In the genomic region with DNA sequence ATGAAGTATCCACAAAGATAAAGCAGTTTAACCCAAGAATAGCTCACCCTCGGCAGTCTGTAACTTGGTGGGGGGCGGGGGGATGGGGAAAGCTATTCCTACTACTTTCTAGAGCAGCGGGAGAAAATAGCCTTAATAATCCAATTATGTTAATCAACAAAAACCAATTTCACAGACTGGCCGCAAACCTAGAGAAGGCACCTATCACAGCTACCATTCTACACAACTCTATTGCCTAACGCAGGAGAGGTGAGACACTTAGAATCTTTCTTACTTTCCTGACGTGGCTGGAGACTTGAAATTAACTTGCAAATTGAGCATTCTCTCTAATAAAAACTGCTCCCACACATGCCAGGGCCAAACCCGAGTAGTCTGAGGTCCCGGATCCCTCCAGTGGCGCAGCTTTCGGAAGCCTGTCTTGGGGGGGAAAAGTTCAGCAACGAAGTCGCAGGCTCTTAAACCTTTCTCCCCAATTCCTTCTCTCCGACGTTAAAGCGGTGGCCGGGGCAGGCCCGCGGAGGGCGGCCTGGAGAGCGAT, we compare ENCODE assay signal across 8 cellular contexts. TPM values are rescaled to one million over a fixed set of nuclear protein-coding genes. Genes with fewer than 3 reads are reported as not detected.
DNase-seq lines count a peak whose midpoint lies in the region; ATAC-seq, FAIRE-seq and TF ChIP-seq lines count a peak whose summit lies in the region.

No MANE protein-coding gene starts in this region.

- no peak for TF ChIP-seq CTCF in stomach (IDR thresholded peaks at IDR 0.05)

- H3K27me3 Mint-ChIP-seq in activated CD4-positive, alpha-beta memory T cell treated with anti-CD3 and anti-CD28 coated beads, Interleukin-2, amount 10 ng/mL, durations not matched to agents 7 days and 5 days: no peaks in the 10 kb centered on the region

- H3K27ac ChIP-seq in iPS-18a (ENCODE audit: low read length) (peak overlapping the region; percentile 48), stomach (peak overlapping the region; percentile 91 to 98 (median 95))

- peak; percentile 16 for DNase-seq in G401 (ENCODE audit: low spot score)
- DNase-seq in activated CD4-positive, alpha-beta memory T cell treated with anti-CD3 and anti-CD28 coated beads, Interleukin-2, amount 10 ng/mL, durations not matched to agents 7 days and 5 days: no peak
- no peak for DNase-seq in stomach
- DNase-seq in urothelium cell line (ENCODE audit: low spot score): no peak
- no peak for DNase-seq in NCI-H510A (lab: John Stamatoyannopoulos, UW)

- H3K36me3 ChIP-seq in iPS-18a (ENCODE audit: control insufficient read depth, low read depth, low read length) (peaks cover 17% of the 10 kb centered on the region), stomach (peaks cover 0 to 27% (median 25%) of the 10 kb centered on the region in 4 donors)

- CTCF ChIA-PET in activated CD4-positive, alpha-beta memory T cell treated with anti-CD3 and anti-CD28 coated beads, Interleukin-2, amount 10 ng/mL, durations not matched to agents 7 days and 5 days (lab: Charles Lee): interaction anchor here (1.0 to 3.2 kb wide), 5 partner anchors 19 to 244 kb away, joined by 3 to 11 read pairs (median 7); a partner anchor contains a TSS

- POLR2A ChIA-PET in activated CD4-positive, alpha-beta memory T cell treated with anti-CD3 and anti-CD28 coated beads, Interleukin-2, amount 10 ng/mL, durations not matched to agents 7 days and 5 days (lab: Charles Lee): interaction anchor here (0.6 to 3.3 kb wide), 23 partner anchors 8 to 903 kb away, joined by 3 to 29 read pairs (median 7); a partner anchor contains a TSS

- intact Hi-C loops in stomach (cut with DNase I; ENCODE audit: low total_unique reads): no loop called here

- in situ Hi-C loops in G401 (cut with HindIII; ENCODE audit: low sequenced_read_pairs): no loop called here

- no peak for TF ChIP-seq EP300 in stomach (IDR thresholded peaks at IDR 0.05)

- WGBS in stomach, 5 donors: 1 to 2% (median 1%) methylated on average over 16 to 20 of the region's 20 CpGs

- peaks cover 49% of the 10 kb centered on the region for H3K4me1 Mint-ChIP-seq in activated CD4-positive, alpha-beta memory T cell treated with anti-CD3 and anti-CD28 coated beads, Interleukin-2, amount 10 ng/mL, durations not matched to agents 7 days and 5 days

- FAIRE-seq in urothelium cell line (lab: Jason Lieb, UNC): no peak

- no peaks in the 10 kb centered on the region for H3K4me1 ChIP-seq in iPS-18a (ENCODE audit: control insufficient read depth, low read depth, low read length)
- peaks cover 19 to 52% (median 31%) of the 10 kb centered on the region in 4 donors for H3K4me1 ChIP-seq in stomach

- H3K9me3 Mint-ChIP-seq in activated CD4-positive, alpha-beta memory T cell treated with anti-CD3 and anti-CD28 coated beads, Interleukin-2, amount 10 ng/mL, durations not matched to agents 7 days and 5 days: no peaks in the 10 kb centered on the region

- ATAC-seq in HG02623 (IDR thresholded peaks at IDR 0.05; ENCODE audit: unreplicated experiment) (peak; percentile 3), GM21360 (IDR thresholded peaks at IDR 0.05; ENCODE audit: unreplicated experiment) (no peak)

- H3K9me3 ChIP-seq in iPS-18a (ENCODE audit: control insufficient read depth, low read depth, low read length) (no peaks in the 10 kb centered on the region), stomach (no peaks in the 10 kb centered on the region)

- H3K4me3 ChIP-seq in iPS-18a (ENCODE audit: low read length) (peak overlapping the region; percentile 93), stomach (peak overlapping the region; percentile 86 to 88 (median 87))

- H3K4me3 Mint-ChIP-seq in activated CD4-positive, alpha-beta memory T cell treated with anti-CD3 and anti-CD28 coated beads, Interleukin-2, amount 10 ng/mL, durations not matched to agents 7 days and 5 days: peak overlapping the region; percentile 92

- peaks cover 32% of the 10 kb centered on the region for H3K36me3 Mint-ChIP-seq in activated CD4-positive, alpha-beta memory T cell treated with anti-CD3 and anti-CD28 coated beads, Interleukin-2, amount 10 ng/mL, durations not matched to agents 7 days and 5 days (ENCODE audit: low read depth)

- H3K27me3 ChIP-seq in iPS-18a (ENCODE audit: control insufficient read depth, insufficient read depth, low read length) (no peaks in the 10 kb centered on the region), stomach (no peaks in the 10 kb centered on the region)

- peak overlapping the region; percentile 89 for H3K9ac ChIP-seq in iPS-18a (ENCODE audit: low read length)

- no peak for TF ChIP-seq POLR2A in stomach (IDR thresholded peaks at IDR 0.05)

- H3K27ac Mint-ChIP-seq in activated CD4-positive, alpha-beta memory T cell treated with anti-CD3 and anti-CD28 coated beads, Interleukin-2, amount 10 ng/mL, durations not matched to agents 7 days and 5 days: peak overlapping the region; percentile 73

RNA-seq across cellular contexts. Expression of a gene that starts 0.8 kb away (rescaled TPM):
- 13.3 and 17.6 TPM in 2 replicates for total RNA-seq in G401 (2014; rRNA removed; shearing (Covaris generic))
- total RNA-seq in activated CD4-positive, alpha-beta memory T cell treated with anti-CD3 and anti-CD28 coated beads, Interleukin-2, amount 10 ng/mL, durations not matched to agents 7 days and 5 days: 10 to 100 TPM; 37.8 to 38.7 TPM
- 100 to 1,000 TPM in 1 of 5 donors, 10 to 100 TPM in 4; 22.6 to 102 (median 34.2) TPM for total RNA-seq in stomach
- polyA plus RNA-seq in stomach: 10 to 100 TPM; 17.0 to 22.3 (median 17.1) TPM

RNA-seq across cellular contexts. Expression of a gene that starts 0.9 kb away (rescaled TPM):
- total RNA-seq in G401 (2014; rRNA removed; shearing (Covaris generic)): 15.9 and 19.7 TPM in 2 replicates
- 10 to 100 TPM; 19.3 to 19.5 TPM for total RNA-seq in activated CD4-positive, alpha-beta memory T cell treated with anti-CD3 and anti-CD28 coated beads, Interleukin-2, amount 10 ng/mL, durations not matched to agents 7 days and 5 days
- total RNA-seq in stomach: 10 to 100 TPM in 4 of 5 donors, 1 to 10 TPM in 1; 1.2 to 44.0 (median 15.4) TPM
- 1 to 10 TPM; 4.3 to 7.8 (median 6.4) TPM for polyA plus RNA-seq in stomach

RNA-seq across cellular contexts. Expression of a gene that starts 33.4 kb away (rescaled TPM):
- 46.8 and 63.3 TPM in 2 replicates for total RNA-seq in G401 (2014; rRNA removed; shearing (Covaris generic))
- total RNA-seq in activated CD4-positive, alpha-beta memory T cell treated with anti-CD3 and anti-CD28 coated beads, Interleukin-2, amount 10 ng/mL, durations not matched to agents 7 days and 5 days: 10 to 100 TPM; 22.5 to 23.5 TPM
- 10 to 100 TPM; 17.1 to 67.0 (median 33.8) TPM for total RNA-seq in stomach
- 10 to 100 TPM; 12.2 to 13.8 (median 12.4) TPM for polyA plus RNA-seq in stomach

RNA-seq across cellular contexts. Expression of a gene that starts 34.5 kb away (rescaled TPM):
- 24.7 and 35.2 TPM in 2 replicates for total RNA-seq in G401 (2014; rRNA removed; shearing (Covaris generic))
- total RNA-seq in activated CD4-positive, alpha-beta memory T cell treated with anti-CD3 and anti-CD28 coated beads, Interleukin-2, amount 10 ng/mL, durations not matched to agents 7 days and 5 days: 10 to 100 TPM; 45.4 to 49.4 TPM
- 100 to 1,000 TPM in 1 of 5 donors, 10 to 100 TPM in 4; 48.5 to 224 (median 57.1) TPM for total RNA-seq in stomach
- 10 to 100 TPM; 31.2 to 91.8 (median 41.5) TPM for polyA plus RNA-seq in stomach
